ENCODE assay signal across 8 cellular contexts in the genomic region with DNA sequence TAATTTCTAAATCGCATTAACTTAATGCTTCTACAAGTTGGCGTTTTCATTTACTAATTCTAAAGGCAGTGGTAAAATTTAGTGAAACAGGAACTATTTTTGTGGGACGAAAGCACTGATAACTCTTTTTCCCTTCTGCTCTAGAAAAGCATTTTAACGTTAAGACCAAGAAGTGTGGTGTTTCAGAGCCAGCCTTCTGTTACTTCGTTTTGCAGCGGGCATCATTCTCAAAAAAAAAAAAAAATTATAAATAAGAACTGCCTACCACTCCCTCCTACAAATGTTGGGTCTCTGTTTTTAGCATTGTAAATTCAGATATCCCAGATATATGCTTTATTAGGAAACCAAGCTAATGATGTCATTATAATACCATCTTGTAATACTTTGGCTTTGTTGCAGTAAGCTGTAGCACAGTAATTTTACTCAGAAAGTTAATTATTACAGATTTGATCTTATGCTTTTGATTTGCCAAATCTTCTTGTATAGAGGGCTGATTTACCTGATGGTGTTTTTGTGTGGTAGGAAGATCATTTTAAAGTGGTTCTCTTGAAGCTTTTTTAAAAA. TPM values are rescaled to one million over a fixed set of nuclear protein-coding genes. Genes with fewer than 3 reads are reported as not detected.
DNase-seq lines count a peak whose midpoint lies in the region; ATAC-seq, FAIRE-seq and TF ChIP-seq lines count a peak whose summit lies in the region.

No MANE protein-coding gene starts in this region.

- H3K4me3 ChIP-seq in suprapubic skin, result peak overlapping the region; percentile 97

- peak overlapping the region; percentile 95 for H3K4me3 Mint-ChIP-seq in T-helper 2 cell treated with Interferon-gamma antibody and Interleukin-4, amounts not matched to agents 5 μg/mL and 100 μg/mL, for 36 hours
- H3K4me3 Mint-ChIP-seq in activated CD8-positive, alpha-beta T cell treated with anti-CD3 and anti-CD28 coated beads, Interleukin-2, amount 10 ng/mL, durations not matched to agents 7 days and 5 days, result peak overlapping the region; percentile 90

- peak overlapping the region; percentile 96 for H3K27ac ChIP-seq in suprapubic skin

- H3K27ac Mint-ChIP-seq in T-helper 2 cell treated with Interferon-gamma antibody and Interleukin-4, amounts not matched to agents 5 μg/mL and 100 μg/mL, for 36 hours, result peak overlapping the region; percentile 92
- H3K27ac Mint-ChIP-seq in activated CD8-positive, alpha-beta T cell treated with anti-CD3 and anti-CD28 coated beads, Interleukin-2, amount 10 ng/mL, durations not matched to agents 7 days and 5 days, result peak overlapping the region; percentile 95

- H3K9me3 Mint-ChIP-seq in T-helper 2 cell treated with Interferon-gamma antibody and Interleukin-4, amounts not matched to agents 5 μg/mL and 100 μg/mL, for 36 hours, result no peaks in the 10 kb centered on the region
- H3K9me3 Mint-ChIP-seq in activated CD8-positive, alpha-beta T cell treated with anti-CD3 and anti-CD28 coated beads, Interleukin-2, amount 10 ng/mL, durations not matched to agents 7 days and 5 days (ENCODE audit: insufficient read depth), result no peaks in the 10 kb centered on the region

- POLR2A ChIA-PET in activated CD8-positive, alpha-beta T cell treated with anti-CD3 and anti-CD28 coated beads, Interleukin-2, amount 10 ng/mL, durations not matched to agents 7 days and 5 days (lab: Charles Lee), result interaction anchor here (0.7 to 0.9 kb wide), 6 partner anchors 7 to 184 kb away, joined by 3 to 5 read pairs (median 4); no protein-coding TSS in a partner anchor

- CTCF ChIA-PET in activated CD8-positive, alpha-beta T cell treated with anti-CD3 and anti-CD28 coated beads, Interleukin-2, amount 10 ng/mL, durations not matched to agents 7 days and 5 days (lab: Charles Lee), result interaction anchor here (0.7 to 0.9 kb wide), 2 partner anchors 18 to 81 kb away, joined by 3 to 4 read pairs; no protein-coding TSS in a partner anchor

- peak; percentile 55 for FAIRE-seq in islet of Langerhans (lab: Jason Lieb, UNC)

- no peaks in the 10 kb centered on the region for H3K27me3 ChIP-seq in suprapubic skin

- H3K36me3 ChIP-seq in suprapubic skin, result no peaks in the 10 kb centered on the region

- peaks cover 30% of the 10 kb centered on the region for H3K36me3 Mint-ChIP-seq in T-helper 2 cell treated with Interferon-gamma antibody and Interleukin-4, amounts not matched to agents 5 μg/mL and 100 μg/mL, for 36 hours (ENCODE audit: low read depth)
- H3K36me3 Mint-ChIP-seq in activated CD8-positive, alpha-beta T cell treated with anti-CD3 and anti-CD28 coated beads, Interleukin-2, amount 10 ng/mL, durations not matched to agents 7 days and 5 days (ENCODE audit: low read depth), result peaks cover 36% of the 10 kb centered on the region

- no peak for ATAC-seq in activated CD8-positive, alpha-beta T cell treated with anti-CD3 and anti-CD28 coated beads, Interleukin-2, amount 10 ng/mL, durations not matched to agents 7 days and 5 days
- ATAC-seq in GM21526 (IDR thresholded peaks at IDR 0.05; ENCODE audit: low FRiP score, unreplicated experiment) (no peak), HG03457 (IDR thresholded peaks at IDR 0.05; ENCODE audit: unreplicated experiment) (no peak)

- no peak for TF ChIP-seq EP300 in suprapubic skin (IDR thresholded peaks at IDR 0.05)

- peaks cover 25% of the 10 kb centered on the region for H3K4me1 ChIP-seq in suprapubic skin

- H3K4me1 Mint-ChIP-seq in T-helper 2 cell treated with Interferon-gamma antibody and Interleukin-4, amounts not matched to agents 5 μg/mL and 100 μg/mL, for 36 hours (ENCODE audit: low read depth), result peaks cover 28% of the 10 kb centered on the region
- peaks cover 25% of the 10 kb centered on the region for H3K4me1 Mint-ChIP-seq in activated CD8-positive, alpha-beta T cell treated with anti-CD3 and anti-CD28 coated beads, Interleukin-2, amount 10 ng/mL, durations not matched to agents 7 days and 5 days (ENCODE audit: low read depth)

- H3K27me3 Mint-ChIP-seq in T-helper 2 cell treated with Interferon-gamma antibody and Interleukin-4, amounts not matched to agents 5 μg/mL and 100 μg/mL, for 36 hours (ENCODE audit: low read depth), result no peaks in the 10 kb centered on the region
- H3K27me3 Mint-ChIP-seq in activated CD8-positive, alpha-beta T cell treated with anti-CD3 and anti-CD28 coated beads, Interleukin-2, amount 10 ng/mL, durations not matched to agents 7 days and 5 days (ENCODE audit: low read depth), result no peaks in the 10 kb centered on the region

- no peak for TF ChIP-seq CTCF in suprapubic skin (IDR thresholded peaks at IDR 0.05)

- DNase-seq in T-helper 2 cell treated with Interferon-gamma antibody and Interleukin-4, amounts not matched to agents 5 μg/mL and 100 μg/mL, for 36 hours (ENCODE audit: low spot score), result no peak
- DNase-seq in T-helper 2 cell (no peak), suprapubic skin (ENCODE audit: low spot score in 2 of 2) (no peak), NCI-H345 (lab: John Stamatoyannopoulos, UW) (no peak)
- DNase-seq in activated CD8-positive, alpha-beta T cell treated with anti-CD3 and anti-CD28 coated beads, Interleukin-2, amount 10 ng/mL, durations not matched to agents 7 days and 5 days, result no peak

- no peak for TF ChIP-seq POLR2A in suprapubic skin (IDR thresholded peaks at IDR 0.05)

- no peaks in the 10 kb centered on the region for H3K9me3 ChIP-seq in suprapubic skin

- WGBS in suprapubic skin, result 7% methylated on average over 6 of the region's 6 CpGs

RNA-seq across cellular contexts. Expression of gene ATP11B, which starts 1.6 kb away (rescaled TPM):
- total RNA-seq in activated CD8-positive, alpha-beta T cell treated with anti-CD3 and anti-CD28 coated beads, Interleukin-2, amount 10 ng/mL, durations not matched to agents 7 days and 5 days, result 100 to 1,000 TPM; 124 to 125 TPM
- 100 to 1,000 TPM in 3 of 4 donors, 10 to 100 TPM in 1; 87.7 to 160 (median 122) TPM for total RNA-seq in suprapubic skin
